5 cellular contexts compared by ENCODE assay signal in genomic region chr17:14971054-14971453, GRCh38.
"Had no signal": no experiment of that assay in that cellular context is flagged by ENCODE, and none has a peak within 500 bp of the region (broad histone marks: within the 10 kb centered on the region; RNA-seq: fewer than 3 reads in every experiment).

No MANE protein-coding gene starts in this region.

- DNase-seq: IMR-90, KBM-7, KG1 had no signal

- H3K27ac ChIP-seq: HL-60 had no signal

- H3K4me3 ChIP-seq: K562 had no signal

- ATAC-seq: K562 had no signal

- FAIRE-seq: K562 had no signal
